Comparison of ENCODE assay signal across 1 cellular context in genomic region chr1:171158089-171158488, GRCh38.
TF ChIP-seq lines count a peak whose summit lies in the region.

No MANE protein-coding gene starts in this region.

TF ChIP-seq in SK-N-SH, 30 proteins besides CTCF, POLR2A, EP300 and RAD21 (continued from another document):
- no peak for TF ChIP-seq REST (IDR thresholded peaks at IDR 0.05; ENCODE audit: low read depth, low read length)
- no peak for TF ChIP-seq TAF1 (IDR thresholded peaks at IDR 0.05; ENCODE audit: borderline replicate concordance, low read depth, low read length)
- no peak for TF ChIP-seq TEAD4 (IDR thresholded peaks at IDR 0.05; ENCODE audit: borderline replicate concordance, insufficient read depth)
- TF ChIP-seq NFIC (IDR thresholded peaks at IDR 0.05; ENCODE audit: borderline replicate concordance) = no peak
- TF ChIP-seq MXI1 (IDR thresholded peaks at IDR 0.05; ENCODE audit: low read depth, low read length) = no peak
- TF ChIP-seq FOSL2 (IDR thresholded peaks at IDR 0.05; ENCODE audit: borderline replicate concordance, low read depth) = no peak
